22 cellular contexts compared by ENCODE assay signal in genomic region chr1:197600751-197601150, GRCh38.
"Had no signal": no experiment of that assay in that cellular context is flagged by ENCODE, and none has a peak within 500 bp of the region (broad histone marks: within the 10 kb centered on the region; RNA-seq: fewer than 3 reads in every experiment).

No MANE protein-coding gene starts in this region.

- ATAC-seq: body of pancreas had no signal

- H3K4me1 ChIP-seq: ascending aorta, body of pancreas had no signal

- H3K9me3 Mint-ChIP-seq: activated CD4-positive, alpha-beta memory T cell treated with anti-CD3 and anti-CD28 coated beads for 36 hours; activated CD4-positive, alpha-beta T cell treated with anti-CD3 and anti-CD28 coated beads, Interleukin-2, amount 10 ng/mL, durations not matched to agents 7 days and 5 days; activated naive CD4-positive, alpha-beta T cell treated with anti-CD3 and anti-CD28 coated beads, Interleukin-2, amount 50 U/mL, for 24 hours had no signal

- H3K36me3 ChIP-seq: ascending aorta had no signal

- H3K4me3 Mint-ChIP-seq: activated CD4-positive, alpha-beta memory T cell treated with anti-CD3 and anti-CD28 coated beads for 36 hours; activated CD4-positive, alpha-beta T cell treated with anti-CD3 and anti-CD28 coated beads, Interleukin-2, amount 10 ng/mL, durations not matched to agents 7 days and 5 days; activated naive CD4-positive, alpha-beta T cell treated with anti-CD3 and anti-CD28 coated beads, Interleukin-2, amount 50 U/mL, for 24 hours had no signal

- DNase-seq: activated CD4-positive, alpha-beta memory T cell treated with anti-CD3 and anti-CD28 coated beads for 36 hours; activated CD4-positive, alpha-beta T cell treated with anti-CD3 and anti-CD28 coated beads, Interleukin-2, amount 10 ng/mL, durations not matched to agents 7 days and 5 days; activated CD4-positive, CD25-positive, alpha-beta regulatory T cell; activated CD8-positive, alpha-beta memory T cell treated with anti-CD3 and anti-CD28 coated beads for 24 hours; activated T-cell treated with anti-CD3 and anti-CD28 coated beads for 4 hours; amniotic stem cell; body of pancreas; central memory CD4-positive, alpha-beta T cell; Karpas-422; NCI-H1105 treated with DMSO at 0.1 percent for 48 hours; NCI-H1930; NCI-H2171; NCI-H2227 treated with DMSO at 0.1 percent for 48 hours; NCI-H526; NCI-H82; SIG-M5; T1000 had no signal

- FAIRE-seq: bronchial epithelial cell had no signal

- H3K4me3 ChIP-seq: ascending aorta, body of pancreas, coronary artery had no signal

- H3K27ac ChIP-seq: ascending aorta, body of pancreas, coronary artery, VCaP had no signal

- H3K27me3 Mint-ChIP-seq: activated CD4-positive, alpha-beta memory T cell treated with anti-CD3 and anti-CD28 coated beads for 36 hours; activated CD4-positive, alpha-beta T cell treated with anti-CD3 and anti-CD28 coated beads, Interleukin-2, amount 10 ng/mL, durations not matched to agents 7 days and 5 days; activated naive CD4-positive, alpha-beta T cell treated with anti-CD3 and anti-CD28 coated beads, Interleukin-2, amount 50 U/mL, for 24 hours had no signal

- H3K4me1 Mint-ChIP-seq: activated CD4-positive, alpha-beta T cell treated with anti-CD3 and anti-CD28 coated beads, Interleukin-2, amount 10 ng/mL, durations not matched to agents 7 days and 5 days; activated naive CD4-positive, alpha-beta T cell treated with anti-CD3 and anti-CD28 coated beads, Interleukin-2, amount 50 U/mL, for 24 hours had no signal

- H3K9me3 ChIP-seq: ascending aorta, body of pancreas had no signal

- H3K27ac Mint-ChIP-seq: activated CD4-positive, alpha-beta memory T cell treated with anti-CD3 and anti-CD28 coated beads for 36 hours; activated CD4-positive, alpha-beta T cell treated with anti-CD3 and anti-CD28 coated beads, Interleukin-2, amount 10 ng/mL, durations not matched to agents 7 days and 5 days; activated naive CD4-positive, alpha-beta T cell treated with anti-CD3 and anti-CD28 coated beads, Interleukin-2, amount 50 U/mL, for 24 hours had no signal
